ENCODE assay signal across 1 cellular context in the genomic region with DNA sequence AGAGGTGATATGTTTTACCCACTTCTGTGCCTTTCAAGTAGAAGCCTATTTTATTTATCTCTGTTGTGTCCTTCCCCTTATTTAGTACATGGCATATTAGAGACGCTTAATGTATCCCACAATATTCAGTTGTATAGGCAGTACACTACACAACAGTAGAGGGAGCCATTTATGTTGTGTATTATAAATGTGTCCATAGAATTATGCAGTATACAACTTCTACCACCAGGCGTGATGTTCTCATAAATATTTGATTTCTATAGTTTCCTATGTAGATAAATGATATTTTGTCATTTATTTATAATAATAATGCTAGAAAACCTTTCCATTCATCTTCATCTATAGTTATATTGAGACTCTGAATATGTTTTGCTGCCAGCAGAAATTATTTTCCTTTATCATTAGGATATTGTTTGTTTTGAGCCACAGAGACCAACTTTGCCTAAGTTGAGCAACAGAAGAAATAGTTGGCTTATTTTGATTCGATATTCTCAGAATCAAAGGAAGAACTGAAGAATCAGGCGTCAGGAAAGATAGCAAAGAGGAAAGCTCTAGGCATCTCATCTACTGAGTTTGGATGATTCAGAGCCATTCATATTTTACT.
TF ChIP-seq lines count a peak whose summit lies in the region.

No MANE protein-coding gene starts in this region.

TF ChIP-seq in HepG2, 621 proteins besides CTCF, POLR2A, EP300 and RAD21 (continued from another document):
- TF ChIP-seq, protein P1, sequence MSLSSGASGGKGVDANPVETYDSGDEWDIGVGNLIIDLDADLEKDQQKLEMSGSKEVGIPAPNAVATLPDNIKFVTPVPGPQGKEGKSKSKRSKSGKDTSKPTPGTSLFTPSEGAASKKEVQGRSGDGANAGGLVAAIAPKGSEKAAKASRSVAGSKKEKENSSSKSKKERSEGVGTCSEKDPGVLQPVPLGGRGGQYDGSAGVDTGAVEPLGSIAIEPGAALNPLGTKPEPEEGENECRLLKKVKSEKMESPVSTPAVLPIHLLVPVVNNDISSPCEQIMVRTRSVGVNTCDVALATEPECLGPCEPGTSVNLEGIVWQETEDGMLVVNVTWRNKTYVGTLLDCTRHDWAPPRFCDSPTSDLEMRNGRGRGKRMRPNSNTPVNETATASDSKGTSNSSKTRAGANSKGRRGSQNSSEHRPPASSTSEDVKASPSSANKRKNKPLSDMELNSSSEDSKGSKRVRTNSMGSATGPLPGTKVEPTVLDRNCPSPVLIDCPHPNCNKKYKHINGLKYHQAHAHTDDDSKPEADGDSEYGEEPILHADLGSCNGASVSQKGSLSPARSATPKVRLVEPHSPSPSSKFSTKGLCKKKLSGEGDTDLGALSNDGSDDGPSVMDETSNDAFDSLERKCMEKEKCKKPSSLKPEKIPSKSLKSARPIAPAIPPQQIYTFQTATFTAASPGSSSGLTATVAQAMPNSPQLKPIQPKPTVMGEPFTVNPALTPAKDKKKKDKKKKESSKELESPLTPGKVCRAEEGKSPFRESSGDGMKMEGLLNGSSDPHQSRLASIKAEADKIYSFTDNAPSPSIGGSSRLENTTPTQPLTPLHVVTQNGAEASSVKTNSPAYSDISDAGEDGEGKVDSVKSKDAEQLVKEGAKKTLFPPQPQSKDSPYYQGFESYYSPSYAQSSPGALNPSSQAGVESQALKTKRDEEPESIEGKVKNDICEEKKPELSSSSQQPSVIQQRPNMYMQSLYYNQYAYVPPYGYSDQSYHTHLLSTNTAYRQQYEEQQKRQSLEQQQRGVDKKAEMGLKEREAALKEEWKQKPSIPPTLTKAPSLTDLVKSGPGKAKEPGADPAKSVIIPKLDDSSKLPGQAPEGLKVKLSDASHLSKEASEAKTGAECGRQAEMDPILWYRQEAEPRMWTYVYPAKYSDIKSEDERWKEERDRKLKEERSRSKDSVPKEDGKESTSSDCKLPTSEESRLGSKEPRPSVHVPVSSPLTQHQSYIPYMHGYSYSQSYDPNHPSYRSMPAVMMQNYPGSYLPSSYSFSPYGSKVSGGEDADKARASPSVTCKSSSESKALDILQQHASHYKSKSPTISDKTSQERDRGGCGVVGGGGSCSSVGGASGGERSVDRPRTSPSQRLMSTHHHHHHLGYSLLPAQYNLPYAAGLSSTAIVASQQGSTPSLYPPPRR (CRISPR knock-in tag; IDR thresholded peaks at IDR 0.05; ENCODE audit: borderline replicate concordance): no peak
- TF ChIP-seq NFKB2 (CRISPR knock-in tag; IDR thresholded peaks at IDR 0.05; ENCODE audit: borderline replicate concordance) (no peak), ZNF12 (CRISPR knock-in tag; IDR thresholded peaks at IDR 0.05) (no peak), ZHX2 (IDR thresholded peaks at IDR 0.05; ENCODE audit: low read depth) (no peak), ZHX2 (CRISPR knock-in tag; IDR thresholded peaks at IDR 0.05; ENCODE audit: borderline replicate concordance) (no peak)
- TF ChIP-seq, protein P2, sequence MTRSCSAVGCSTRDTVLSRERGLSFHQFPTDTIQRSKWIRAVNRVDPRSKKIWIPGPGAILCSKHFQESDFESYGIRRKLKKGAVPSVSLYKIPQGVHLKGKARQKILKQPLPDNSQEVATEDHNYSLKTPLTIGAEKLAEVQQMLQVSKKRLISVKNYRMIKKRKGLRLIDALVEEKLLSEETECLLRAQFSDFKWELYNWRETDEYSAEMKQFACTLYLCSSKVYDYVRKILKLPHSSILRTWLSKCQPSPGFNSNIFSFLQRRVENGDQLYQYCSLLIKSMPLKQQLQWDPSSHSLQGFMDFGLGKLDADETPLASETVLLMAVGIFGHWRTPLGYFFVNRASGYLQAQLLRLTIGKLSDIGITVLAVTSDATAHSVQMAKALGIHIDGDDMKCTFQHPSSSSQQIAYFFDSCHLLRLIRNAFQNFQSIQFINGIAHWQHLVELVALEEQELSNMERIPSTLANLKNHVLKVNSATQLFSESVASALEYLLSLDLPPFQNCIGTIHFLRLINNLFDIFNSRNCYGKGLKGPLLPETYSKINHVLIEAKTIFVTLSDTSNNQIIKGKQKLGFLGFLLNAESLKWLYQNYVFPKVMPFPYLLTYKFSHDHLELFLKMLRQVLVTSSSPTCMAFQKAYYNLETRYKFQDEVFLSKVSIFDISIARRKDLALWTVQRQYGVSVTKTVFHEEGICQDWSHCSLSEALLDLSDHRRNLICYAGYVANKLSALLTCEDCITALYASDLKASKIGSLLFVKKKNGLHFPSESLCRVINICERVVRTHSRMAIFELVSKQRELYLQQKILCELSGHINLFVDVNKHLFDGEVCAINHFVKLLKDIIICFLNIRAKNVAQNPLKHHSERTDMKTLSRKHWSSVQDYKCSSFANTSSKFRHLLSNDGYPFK (CRISPR knock-in tag; IDR thresholded peaks at IDR 0.05; ENCODE audit: borderline replicate concordance): no peak
